In genomic region chr1:225822655-225823403, GRCh38 we compare ENCODE assay signal across 1 cellular context.
TF ChIP-seq lines count a peak whose summit lies in the region.

No MANE protein-coding gene starts in this region.

TF ChIP-seq in liver, 16 proteins besides CTCF, POLR2A, EP300 and RAD21 (continued from another document):
- TF ChIP-seq GABPA (IDR thresholded peaks at IDR 0.05 in 1 of 2, conservative IDR thresholded peaks at IDR 0.05 in 1 of 2) = no peak
